In the genomic region with DNA sequence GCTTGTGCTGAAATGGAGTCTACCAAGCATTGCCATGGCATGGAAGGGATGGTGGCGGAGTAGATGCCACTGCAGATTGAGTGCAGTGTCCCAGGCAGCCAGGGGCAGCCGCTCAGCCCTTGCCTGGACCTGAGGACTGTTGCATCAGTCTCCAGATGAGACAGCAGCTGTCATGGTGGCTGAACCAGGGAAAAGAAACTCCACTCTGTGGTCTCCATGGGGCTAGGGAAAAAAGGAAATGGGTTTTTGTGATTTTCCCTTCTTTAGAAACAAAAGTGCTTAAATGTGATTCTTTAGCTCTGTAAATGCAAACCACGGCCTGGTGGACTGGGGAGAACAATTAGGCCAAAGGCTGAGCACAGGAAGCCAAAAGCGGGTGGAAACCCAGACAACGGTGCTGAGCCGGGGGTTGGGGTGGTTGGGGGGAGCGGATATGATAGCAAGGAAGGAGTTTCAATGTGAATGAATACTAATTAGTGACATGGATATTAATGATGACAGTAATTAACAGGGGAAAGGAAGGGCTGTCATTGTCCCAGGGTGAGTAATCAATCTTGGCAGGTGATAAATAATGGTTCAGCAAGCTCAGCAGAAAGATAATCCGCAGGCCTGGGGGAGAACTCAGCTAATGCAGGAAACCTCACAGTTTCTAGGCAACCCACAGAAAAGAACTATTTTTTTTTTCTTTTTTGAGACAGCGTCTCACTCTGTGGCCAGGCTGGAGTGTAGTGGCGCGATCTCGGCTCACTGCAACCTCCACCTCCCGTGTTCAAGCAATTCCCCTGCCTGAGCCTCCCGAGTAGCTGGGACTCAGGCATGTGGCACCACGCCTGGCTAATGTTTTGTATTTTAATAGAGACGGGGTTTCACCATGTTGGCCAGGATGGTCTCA, we compare ENCODE assay signal across 9 cellular contexts.
DNase-seq lines count a peak whose midpoint lies in the region; ATAC-seq and TF ChIP-seq lines count a peak whose summit lies in the region.
"Had no signal": no experiment of that assay in that cellular context is flagged by ENCODE, and none has a peak within 500 bp of the region (broad histone marks: within the 10 kb centered on the region; RNA-seq: fewer than 3 reads in every experiment).

No MANE protein-coding gene starts in this region.

- H3K27ac Mint-ChIP-seq in activated CD4-positive, alpha-beta memory T cell treated with anti-CD3 and anti-CD28 coated beads for 36 hours = peak overlapping the region; percentile 72
- H3K27ac Mint-ChIP-seq in Caco-2 (ENCODE audit: unreplicated experiment) = no peak overlapping the region

- intact Hi-C loops in activated CD4-positive, alpha-beta memory T cell treated with anti-CD3 and anti-CD28 coated beads for 36 hours (cut with micrococcal nuclease) = loop anchor here (1.0 to 2.0 kb wide), 2 partner anchors 25 to 67 kb away; no protein-coding TSS in a partner anchor
- intact Hi-C loops in Caco-2 (cut with micrococcal nuclease; ENCODE audit: unreplicated experiment) = no loop called here

- H3K4me1 Mint-ChIP-seq in activated CD4-positive, alpha-beta memory T cell treated with anti-CD3 and anti-CD28 coated beads for 36 hours (ENCODE audit: low read depth) = peaks cover 28% of the 10 kb centered on the region
- no peaks in the 10 kb centered on the region for H3K4me1 Mint-ChIP-seq in Caco-2 (ENCODE audit: low read depth, unreplicated experiment)

- peak overlapping the region; percentile 56 for H3K27ac ChIP-seq in layer of hippocampus (ENCODE audit: low read depth, low read length)
- H3K27ac ChIP-seq: HL-60 had no signal

- peaks cover 4% of the 10 kb centered on the region for H3K27me3 Mint-ChIP-seq in activated CD4-positive, alpha-beta memory T cell treated with anti-CD3 and anti-CD28 coated beads for 36 hours
- H3K27me3 Mint-ChIP-seq in Caco-2 (ENCODE audit: insufficient read depth, unreplicated experiment) = no peaks in the 10 kb centered on the region

- POLR2A ChIA-PET in activated CD4-positive, alpha-beta memory T cell treated with anti-CD3 and anti-CD28 coated beads for 36 hours (lab: Charles Lee) = interaction anchor here (1.0 to 1.8 kb wide), 3 partner anchors 12 to 26 kb away, joined by 3 to 9 read pairs (median 5); no protein-coding TSS in a partner anchor
- POLR2A ChIA-PET in Caco-2 (lab: Charles Lee) = no interaction called here

- H3K36me3 ChIP-seq in Caco-2 (ENCODE audit: control insufficient read depth, insufficient read depth, low read length) = no peaks in the 10 kb centered on the region

- H3K27me3 ChIP-seq in layer of hippocampus (ENCODE audit: control insufficient read depth, insufficient read depth, low read length) (no peaks in the 10 kb centered on the region), Caco-2 (replicated peaks; ENCODE audit: control insufficient read depth, insufficient read depth, low read length) (no peaks in the 10 kb centered on the region)

- BruUV-seq in Caco-2 (replicated peaks; lab: Mats Ljungman, UMichigan) = no TSS peak

- peak; percentile 72 for DNase-seq in activated CD4-positive, alpha-beta memory T cell treated with anti-CD3 and anti-CD28 coated beads for 36 hours
- peak; percentile 44 for DNase-seq in stimulated activated naive CD4-positive, alpha-beta T cell treated with Interleukin-2 at 50 U/mL for 16 hours (lab: John Stamatoyannopoulos, UW)
- DNase-seq in HK-2 (ENCODE audit: unreplicated experiment) (no peak), AG20443 (ENCODE audit: low spot score) (no peak), Caco-2 (no peak)

- no peak overlapping the region for H3K4me3 Mint-ChIP-seq in activated CD4-positive, alpha-beta memory T cell treated with anti-CD3 and anti-CD28 coated beads for 36 hours
- H3K4me3 Mint-ChIP-seq in Caco-2 (ENCODE audit: unreplicated experiment) = no peak overlapping the region

- CTCF ChIA-PET in activated CD4-positive, alpha-beta memory T cell treated with anti-CD3 and anti-CD28 coated beads for 36 hours (lab: Charles Lee) = interaction anchor here (0.6 to 1.5 kb wide), 5 partner anchors 11 to 1183 kb away, joined by 3 to 5 read pairs (median 4); no protein-coding TSS in a partner anchor
- CTCF ChIA-PET in Caco-2 (lab: Charles Lee) = no interaction called here

- H3K4me1 ChIP-seq in Caco-2 = 0 out of 2 replicates have a peak, but pooled peaks cover 8% of the 10 kb centered on the region

- H3K36me3 Mint-ChIP-seq in activated CD4-positive, alpha-beta memory T cell treated with anti-CD3 and anti-CD28 coated beads for 36 hours = no peaks in the 10 kb centered on the region
- no peaks in the 10 kb centered on the region for H3K36me3 Mint-ChIP-seq in Caco-2 (ENCODE audit: insufficient read depth, unreplicated experiment)

- no peaks in the 10 kb centered on the region for H3K9me3 Mint-ChIP-seq in activated CD4-positive, alpha-beta memory T cell treated with anti-CD3 and anti-CD28 coated beads for 36 hours
- no peaks in the 10 kb centered on the region for H3K9me3 Mint-ChIP-seq in Caco-2 (ENCODE audit: unreplicated experiment)

- no peaks in the 10 kb centered on the region for H3K9me3 ChIP-seq in Caco-2

- no peak for TF ChIP-seq CTCF in Caco-2 (IDR thresholded peaks at IDR 0.05; ENCODE audit: insufficient read depth in 1 of 2, low read depth in 1 of 2, low read length in 1 of 2, severe bottlenecking in 1 of 2, unreplicated experiment in 1 of 2)

- ATAC-seq in GM18909 (IDR thresholded peaks at IDR 0.05; ENCODE audit: poor library complexity, unreplicated experiment) (peak; percentile 55), HG03280 (IDR thresholded peaks at IDR 0.05; ENCODE audit: unreplicated experiment) (peak; percentile 52)

- no peak overlapping the region for H3K4me3 ChIP-seq in Caco-2 (ENCODE audit: low read depth, low read length)

Comparison
In these comparisons a context has a peak if more than half of its experiments do, and no peak if none do; other contexts are left out.
1. DNase-seq: peak in activated CD4-positive, alpha-beta memory T cell treated with anti-CD3 and anti-CD28 coated beads for 36 hours (single experiment) and stimulated activated naive CD4-positive, alpha-beta T cell treated with Interleukin-2 at 50 U/mL for 16 hours (single experiment); none in HK-2 (single experiment), AG20443 (single experiment) and Caco-2 (0 of 2).